14 cellular contexts compared by ENCODE assay signal in genomic region chr18:55833543-55833942, GRCh38.
A peak's percentile ranks its signal among the peaks of the same experiment; 100 is the strongest.
DNase-seq lines count a peak whose midpoint lies in the region; ATAC-seq and TF ChIP-seq lines count a peak whose summit lies in the region.
"Had no signal": no experiment of that assay in that cellular context is flagged by ENCODE, and none has a peak within 500 bp of the region (broad histone marks: within the 10 kb centered on the region; RNA-seq: fewer than 3 reads in every experiment).

No MANE protein-coding gene starts in this region.

- peak overlapping the region in 1 of 2 experiments; percentile 14 for H2BK12ac ChIP-seq in mesenchymal stem cell (ENCODE audit: low read length in 2 of 2)

- H3K4me1 ChIP-seq in mesenchymal stem cell (ENCODE audit: control insufficient read depth, insufficient read depth, low read depth, low read length): peaks cover 3% of the 10 kb centered on the region

- ATAC-seq in GM18502 (IDR thresholded peaks at IDR 0.05; ENCODE audit: poor library complexity, unreplicated experiment): no peak
- ATAC-seq: HCT116 had no signal

- H3K9me3 ChIP-seq in mesenchymal stem cell (ENCODE audit: control insufficient read depth, low read length): no peaks in the 10 kb centered on the region

- no peak overlapping the region for H3K23ac ChIP-seq in mesenchymal stem cell (ENCODE audit: low read length in 2 of 2)

- peak; percentile 87 for DNase-seq in AG08396 (ENCODE audit: low spot score)
- DNase-seq in M059J (ENCODE audit: low read depth): peak; percentile 100
- peak; percentile 96 for DNase-seq in choroid plexus epithelial cell (ENCODE audit: low read depth)
- DNase-seq in mesenchymal stem cell: peak; percentile 97
- DNase-seq in T-helper 2 cell: no peak
- no peak for DNase-seq in COLO668 (lab: John Stamatoyannopoulos, UW; ENCODE audit: unreplicated experiment)
- no peak for DNase-seq in activated CD8-positive, alpha-beta memory T cell treated with anti-CD3 and anti-CD28 coated beads, Interleukin-2, amount 50 U/mL, for 48 hours
- DNase-seq: activated CD4-positive, alpha-beta T cell treated with anti-CD3 and anti-CD28 coated beads, Interleukin-2, amount 10 ng/mL, durations not matched to agents 7 days and 5 days; activated naive CD8-positive, alpha-beta T cell treated with anti-CD3 and anti-CD28 coated beads for 36 hours; CD4-positive, CD25-positive, alpha-beta regulatory T cell; heart left ventricle; NCI-H187 treated with DMSO at 0.1 percent for 48 hours had no signal

- no peaks in the 10 kb centered on the region for H3K36me3 ChIP-seq in mesenchymal stem cell (ENCODE audit: control insufficient read depth in 1 of 2, insufficient read depth in 2 of 2, low read depth in 1 of 2, low read length in 2 of 2)
- H3K36me3 ChIP-seq: heart left ventricle had no signal

- H3K79me1 ChIP-seq in mesenchymal stem cell (replicated peaks; ENCODE audit: low read length, poor library complexity, severe bottlenecking): no peaks in the 10 kb centered on the region

- H3K27ac ChIP-seq in mesenchymal stem cell (ENCODE audit: low read length, poor library complexity, severe bottlenecking): peak overlapping the region; percentile 63
- H3K27ac ChIP-seq: heart left ventricle had no signal

- WGBS in mesenchymal stem cell: 2% methylated on average over 4 of the region's 4 CpGs

- H3K4me2 ChIP-seq in mesenchymal stem cell (ENCODE audit: low read length, poor library complexity, severe bottlenecking): no peak overlapping the region

- H4K91ac ChIP-seq in mesenchymal stem cell (ENCODE audit: low read length): no peak overlapping the region

- no peak overlapping the region for H2AFZ ChIP-seq in mesenchymal stem cell (ENCODE audit: low read depth, low read length)

- H3K4ac ChIP-seq in mesenchymal stem cell (ENCODE audit: low read depth in 1 of 2, low read length in 2 of 2): no peak overlapping the region

- no peak overlapping the region for H4K8ac ChIP-seq in mesenchymal stem cell (ENCODE audit: low read length)

- no peaks in the 10 kb centered on the region for H3K27me3 ChIP-seq in mesenchymal stem cell (ENCODE audit: control insufficient read depth in 1 of 2, insufficient read depth in 1 of 2, low read length in 2 of 2)
- H3K27me3 ChIP-seq: heart left ventricle had no signal

- no peak overlapping the region for H3K18ac ChIP-seq in mesenchymal stem cell (ENCODE audit: low read depth in 1 of 2, low read length in 2 of 2)

- H2BK120ac ChIP-seq in mesenchymal stem cell (ENCODE audit: low read depth, low read length): no peak overlapping the region

- TF ChIP-seq CTCF in choroid plexus epithelial cell (conservative IDR thresholded peaks at IDR 0.05; ENCODE audit: low read depth, low read length): no peak

- H2BK5ac ChIP-seq in mesenchymal stem cell (ENCODE audit: low read depth, low read length, poor library complexity, severe bottlenecking): no peak overlapping the region

- no peak overlapping the region for H2BK15ac ChIP-seq in mesenchymal stem cell (ENCODE audit: low read depth, poor library complexity, severe bottlenecking)

- no peak overlapping the region for H2AK5ac ChIP-seq in mesenchymal stem cell (ENCODE audit: low read length, severe bottlenecking)

- H3K4me3 ChIP-seq in choroid plexus epithelial cell (ENCODE audit: low read depth, low read length) (no peak overlapping the region), mesenchymal stem cell (ENCODE audit: insufficient read depth in 1 of 2, low read depth in 1 of 2, low read length in 2 of 2) (no peak overlapping the region)
- H3K4me3 ChIP-seq: heart left ventricle had no signal

- no peak overlapping the region for H3K14ac ChIP-seq in mesenchymal stem cell (ENCODE audit: low read length in 2 of 2)

- peak overlapping the region; percentile 15 for H3K9ac ChIP-seq in mesenchymal stem cell (ENCODE audit: low read length)

Comparison
In these comparisons a context has a peak if more than half of its experiments do, and no peak if none do; other contexts are left out.
1. DNase-seq: peak in AG08396 (single experiment), M059J (single experiment), choroid plexus epithelial cell (single experiment) and mesenchymal stem cell (single experiment); none in T-helper 2 cell (0 of 5), COLO668 (single experiment) and activated CD8-positive, alpha-beta memory T cell treated with anti-CD3 and anti-CD28 coated beads, Interleukin-2, amount 50 U/mL, for 48 hours (single experiment).